ENCODE assay signal across 17 cellular contexts in the genomic region with DNA sequence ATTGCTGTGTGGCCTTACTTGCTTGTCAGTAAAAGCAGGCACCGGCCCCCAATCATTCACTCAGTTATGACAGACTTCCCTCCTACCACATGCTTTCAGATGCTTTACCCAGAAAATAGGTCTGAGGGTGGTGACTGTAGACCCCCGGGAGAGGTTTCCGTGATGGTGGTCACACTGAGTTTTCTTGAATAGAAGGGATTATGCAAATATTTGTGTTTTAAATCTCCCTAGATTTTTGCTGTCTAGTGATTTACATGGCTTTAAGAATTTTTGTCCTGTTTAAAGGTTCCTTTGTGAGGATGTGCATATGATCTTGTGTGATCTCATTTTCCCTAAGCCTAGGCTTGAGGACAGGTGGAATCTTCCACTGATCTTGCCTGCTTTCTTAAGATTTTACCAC.
"Had no signal": no experiment of that assay in that cellular context is flagged by ENCODE, and none has a peak within 500 bp of the region (broad histone marks: within the 10 kb centered on the region; RNA-seq: fewer than 3 reads in every experiment).

No MANE protein-coding gene starts in this region.

- H3K4me1 Mint-ChIP-seq: stimulated activated effector memory CD8-positive, alpha-beta T cell treated with anti-CD3 and anti-CD28 coated beads, Interleukin-12 subunit alpha, Interleukin-12 subunit beta, amount 100 ng/mL, for 72 hours had no signal

- H3K27me3 Mint-ChIP-seq: activated CD4-positive, alpha-beta memory T cell treated with anti-CD3 and anti-CD28 coated beads, Interleukin-2, amount 10 ng/mL, durations not matched to agents 7 days and 5 days; activated naive CD8-positive, alpha-beta T cell treated with anti-CD3 and anti-CD28 coated beads, Interleukin-2, amount 10 ng/mL, durations not matched to agents 7 days and 5 days had no signal

- FAIRE-seq: colon, endothelial cell of umbilical vein, pancreas had no signal

- H3K36me3 Mint-ChIP-seq: activated naive CD8-positive, alpha-beta T cell treated with anti-CD3 and anti-CD28 coated beads, Interleukin-2, amount 10 ng/mL, durations not matched to agents 7 days and 5 days; stimulated activated effector memory CD8-positive, alpha-beta T cell treated with anti-CD3 and anti-CD28 coated beads, Interleukin-12 subunit alpha, Interleukin-12 subunit beta, amount 100 ng/mL, for 72 hours had no signal

- H3K9me3 ChIP-seq: lower lobe of right lung, pancreas, upper lobe of left lung had no signal

- H3K27me3 ChIP-seq: neural progenitor cell, pancreas, upper lobe of left lung had no signal

- H3K4me2 ChIP-seq: neural progenitor cell had no signal

- H3K36me3 ChIP-seq: neural progenitor cell, pancreas, upper lobe of left lung had no signal

- H3K4me3 ChIP-seq: lower lobe of right lung, neural progenitor cell, pancreas, skin epidermis, upper lobe of left lung had no signal

- H3K27ac Mint-ChIP-seq: activated CD4-positive, alpha-beta memory T cell treated with anti-CD3 and anti-CD28 coated beads, Interleukin-2, amount 10 ng/mL, durations not matched to agents 7 days and 5 days; activated naive CD8-positive, alpha-beta T cell treated with anti-CD3 and anti-CD28 coated beads, Interleukin-2, amount 10 ng/mL, durations not matched to agents 7 days and 5 days; immature natural killer cell; neural progenitor cell; stimulated activated effector memory CD8-positive, alpha-beta T cell treated with anti-CD3 and anti-CD28 coated beads, Interleukin-12 subunit alpha, Interleukin-12 subunit beta, amount 100 ng/mL, for 72 hours had no signal

- H3K9me3 Mint-ChIP-seq: activated CD4-positive, alpha-beta memory T cell treated with anti-CD3 and anti-CD28 coated beads, Interleukin-2, amount 10 ng/mL, durations not matched to agents 7 days and 5 days; activated naive CD8-positive, alpha-beta T cell treated with anti-CD3 and anti-CD28 coated beads, Interleukin-2, amount 10 ng/mL, durations not matched to agents 7 days and 5 days; immature natural killer cell; mesothelial cell of epicardium; neural progenitor cell; stimulated activated effector memory CD8-positive, alpha-beta T cell treated with anti-CD3 and anti-CD28 coated beads, Interleukin-12 subunit alpha, Interleukin-12 subunit beta, amount 100 ng/mL, for 72 hours had no signal

- DNase-seq: activated CD4-positive, alpha-beta memory T cell treated with anti-CD3 and anti-CD28 coated beads, Interleukin-2, amount 10 ng/mL, durations not matched to agents 7 days and 5 days; activated gamma-delta T cell; activated naive CD8-positive, alpha-beta T cell treated with anti-CD3 and anti-CD28 coated beads, Interleukin-2, amount 10 ng/mL, durations not matched to agents 7 days and 5 days; activated T-cell treated with anti-CD3 and anti-CD28 coated beads, Interleukin-2, amount 50 U/mL, for 48 hours; anterior cingulate cortex; immature natural killer cell; lower lobe of right lung; pancreas; retina; T-helper 9 cell; upper lobe of left lung had no signal

- H2AFZ ChIP-seq: neural progenitor cell had no signal

- H3K4me3 Mint-ChIP-seq: activated CD4-positive, alpha-beta memory T cell treated with anti-CD3 and anti-CD28 coated beads, Interleukin-2, amount 10 ng/mL, durations not matched to agents 7 days and 5 days; activated naive CD8-positive, alpha-beta T cell treated with anti-CD3 and anti-CD28 coated beads, Interleukin-2, amount 10 ng/mL, durations not matched to agents 7 days and 5 days; immature natural killer cell; mesothelial cell of epicardium; neural progenitor cell; stimulated activated effector memory CD8-positive, alpha-beta T cell treated with anti-CD3 and anti-CD28 coated beads, Interleukin-12 subunit alpha, Interleukin-12 subunit beta, amount 100 ng/mL, for 72 hours had no signal

- H3K27ac ChIP-seq: lower lobe of right lung, neural progenitor cell had no signal
